2 cellular contexts compared by ENCODE assay signal in genomic region chr7:75628055-75628454, GRCh38.
TF ChIP-seq lines count a peak whose summit lies in the region.

No MANE protein-coding gene starts in this region.

TF ChIP-seq in HEK293, 187 proteins besides CTCF, POLR2A, EP300 and RAD21 (continued from another document):
- no peak for TF ChIP-seq ZNF280C (tag by site-specific recombination; IDR thresholded peaks at IDR 0.05)
- no peak for TF ChIP-seq ZNF629 (tag by site-specific recombination; IDR thresholded peaks at IDR 0.05)
- TF ChIP-seq ZNF184 (tag by site-specific recombination; IDR thresholded peaks at IDR 0.05) = no peak
- peak; percentile 59 for TF ChIP-seq SETDB1 (IDR thresholded peaks at IDR 0.05; ENCODE audit: insufficient read length, low read length)
- no peak for TF ChIP-seq ZNF24 (tag by site-specific recombination; IDR thresholded peaks at IDR 0.05)
TF ChIP-seq in HEK293: peak in this region for 3.

TF ChIP-seq in K562, 482 proteins besides CTCF, POLR2A, EP300 and RAD21 (continued from another document and continues in another):
- TF ChIP-seq PKNOX1 (IDR thresholded peaks at IDR 0.05) (no peak), ZNF76 (CRISPR knock-in tag; IDR thresholded peaks at IDR 0.05; ENCODE audit: borderline replicate concordance) (no peak), SMARCA5 (IDR thresholded peaks at IDR 0.05) (peak; percentile 75; the same call in 1 of the 2 replicates), ZNF354B (CRISPR knock-in tag; IDR thresholded peaks at IDR 0.05) (peak; percentile 100), TRIM24 (IDR thresholded peaks at IDR 0.05) (peak; percentile 41 to 81; a peak in 2 of 4 replicates), MEF2A (IDR thresholded peaks at IDR 0.05; ENCODE audit: control insufficient read depth, low read depth, low read length) (no peak), HDAC2 (IDR thresholded peaks at IDR 0.05) (peak; percentile 73; the same call in 1 of the 2 replicates), CBX3 (IDR thresholded peaks at IDR 0.05; ENCODE audit: borderline replicate concordance in 1 of 2, low read length in 2 of 2) (peak in 1 of 2 experiments; percentile 98; a peak in 2 of 3 replicates), HNRNPUL1 (IDR thresholded peaks at IDR 0.05; ENCODE audit: low read length) (no peak), HIVEP1 (CRISPR knock-in tag; IDR thresholded peaks at IDR 0.05) (no peak), ZNF507 (tag; conservative IDR thresholded peaks at IDR 0.05) (peak; percentile 100), PBX2 (CRISPR knock-in tag; IDR thresholded peaks at IDR 0.05; ENCODE audit: low read depth) (no peak), PBX2 (tag; conservative IDR thresholded peaks at IDR 0.05; ENCODE audit: low read depth) (no peak), ARID3A (IDR thresholded peaks at IDR 0.05; ENCODE audit: borderline replicate concordance, low read depth, low read length) (no peak), FOXJ3 (CRISPR knock-in tag; IDR thresholded peaks at IDR 0.05) (no peak), ZBTB11 (CRISPR knock-in tag; IDR thresholded peaks at IDR 0.05) (no peak), TRIM28 (IDR thresholded peaks at IDR 0.05) (peak; percentile 98), GTF2F1 (IDR thresholded peaks at IDR 0.05; ENCODE audit: low read depth, low read length) (no peak), MAZ (CRISPR knock-in tag; conservative IDR thresholded peaks at IDR 0.05 in 1 of 2, IDR thresholded peaks at IDR 0.05 in 1 of 2) (no peak), ZNF253 (CRISPR knock-in tag; conservative IDR thresholded peaks at IDR 0.05) (no peak), ARID4B (CRISPR knock-in tag; IDR thresholded peaks at IDR 0.05) (no peak), ZNF77 (CRISPR knock-in tag; IDR thresholded peaks at IDR 0.05) (no peak), EP400 (IDR thresholded peaks at IDR 0.05) (no peak), BCL6 (CRISPR knock-in tag; IDR thresholded peaks at IDR 0.05) (no peak), MEF2D (tag; conservative IDR thresholded peaks at IDR 0.05; ENCODE audit: low read depth) (no peak), HOXB6 (CRISPR knock-in tag; IDR thresholded peaks at IDR 0.05; ENCODE audit: borderline replicate concordance) (no peak), RBM14 (IDR thresholded peaks at IDR 0.05; ENCODE audit: borderline replicate concordance, insufficient read depth, low read depth, low read length) (no peak), KDM1A (IDR thresholded peaks at IDR 0.05) (peak; percentile 66 to 76; a peak in 3 of 4 replicates), TOE1 (IDR thresholded peaks at IDR 0.05; ENCODE audit: borderline replicate concordance) (peak; percentile 28; the same call in 1 of the 2 replicates), TOE1 (CRISPR knock-in tag; IDR thresholded peaks at IDR 0.05; ENCODE audit: borderline replicate concordance, low read depth) (no peak), ZNF589 (CRISPR knock-in tag; IDR thresholded peaks at IDR 0.05; ENCODE audit: low read depth) (no peak), HEY1 (CRISPR knock-in tag; IDR thresholded peaks at IDR 0.05; ENCODE audit: borderline replicate concordance) (no peak), TFAM (CRISPR knock-in tag; conservative IDR thresholded peaks at IDR 0.05) (no peak), ZNF740 (CRISPR knock-in tag; IDR thresholded peaks at IDR 0.05) (no peak), ZNF740 (tag; IDR thresholded peaks at IDR 0.05) (no peak), TBL1XR1 (IDR thresholded peaks at IDR 0.05; ENCODE audit: low read length in 2 of 2) (no peak), MYNN (IDR thresholded peaks at IDR 0.05) (no peak), MYNN (CRISPR knock-in tag; IDR thresholded peaks at IDR 0.05) (no peak), ZNF707 (CRISPR knock-in tag; conservative IDR thresholded peaks at IDR 0.05) (peak; percentile 99), TCF3 (CRISPR knock-in tag; IDR thresholded peaks at IDR 0.05) (no peak), ADNP (tag; IDR thresholded peaks at IDR 0.05) (peak; percentile 92), PCBP2 (IDR thresholded peaks at IDR 0.05; ENCODE audit: low read depth, low read length, poor library complexity, severe bottlenecking) (no peak), ZC3H8 (IDR thresholded peaks at IDR 0.05) (no peak), MYC (IDR thresholded peaks at IDR 0.05; ENCODE audit: low read depth, low read length) (no peak), MYC (CRISPR knock-in tag; IDR thresholded peaks at IDR 0.05; ENCODE audit: borderline replicate concordance, low read depth) (no peak), ZMIZ1 (IDR thresholded peaks at IDR 0.05; ENCODE audit: low read depth in 2 of 2, low read length in 2 of 2) (no peak), RBM25 (IDR thresholded peaks at IDR 0.05; ENCODE audit: low read depth, low read length, severe bottlenecking) (peak; percentile 95)
